In the genomic region with DNA sequence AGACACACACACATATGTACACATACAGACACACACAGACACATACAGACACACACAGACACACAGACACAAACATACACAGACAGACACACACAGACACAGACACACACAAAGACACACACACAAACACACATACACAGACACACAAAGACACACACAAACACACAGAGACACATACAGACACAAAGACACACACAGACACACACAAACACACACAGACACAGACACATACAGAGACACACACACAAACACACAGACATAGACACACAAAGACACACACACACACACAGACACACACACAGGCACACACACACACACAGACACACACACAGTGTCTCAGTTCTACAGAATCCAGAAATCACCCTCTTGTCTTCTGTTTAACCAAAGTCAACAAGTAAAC, we compare ENCODE assay signal across 1 cellular context.
TF ChIP-seq lines count a peak whose summit lies in the region.

No MANE protein-coding gene starts in this region.

TF ChIP-seq in H1, 55 proteins besides CTCF, POLR2A, EP300 and RAD21:
- TF ChIP-seq, protein P1, sequence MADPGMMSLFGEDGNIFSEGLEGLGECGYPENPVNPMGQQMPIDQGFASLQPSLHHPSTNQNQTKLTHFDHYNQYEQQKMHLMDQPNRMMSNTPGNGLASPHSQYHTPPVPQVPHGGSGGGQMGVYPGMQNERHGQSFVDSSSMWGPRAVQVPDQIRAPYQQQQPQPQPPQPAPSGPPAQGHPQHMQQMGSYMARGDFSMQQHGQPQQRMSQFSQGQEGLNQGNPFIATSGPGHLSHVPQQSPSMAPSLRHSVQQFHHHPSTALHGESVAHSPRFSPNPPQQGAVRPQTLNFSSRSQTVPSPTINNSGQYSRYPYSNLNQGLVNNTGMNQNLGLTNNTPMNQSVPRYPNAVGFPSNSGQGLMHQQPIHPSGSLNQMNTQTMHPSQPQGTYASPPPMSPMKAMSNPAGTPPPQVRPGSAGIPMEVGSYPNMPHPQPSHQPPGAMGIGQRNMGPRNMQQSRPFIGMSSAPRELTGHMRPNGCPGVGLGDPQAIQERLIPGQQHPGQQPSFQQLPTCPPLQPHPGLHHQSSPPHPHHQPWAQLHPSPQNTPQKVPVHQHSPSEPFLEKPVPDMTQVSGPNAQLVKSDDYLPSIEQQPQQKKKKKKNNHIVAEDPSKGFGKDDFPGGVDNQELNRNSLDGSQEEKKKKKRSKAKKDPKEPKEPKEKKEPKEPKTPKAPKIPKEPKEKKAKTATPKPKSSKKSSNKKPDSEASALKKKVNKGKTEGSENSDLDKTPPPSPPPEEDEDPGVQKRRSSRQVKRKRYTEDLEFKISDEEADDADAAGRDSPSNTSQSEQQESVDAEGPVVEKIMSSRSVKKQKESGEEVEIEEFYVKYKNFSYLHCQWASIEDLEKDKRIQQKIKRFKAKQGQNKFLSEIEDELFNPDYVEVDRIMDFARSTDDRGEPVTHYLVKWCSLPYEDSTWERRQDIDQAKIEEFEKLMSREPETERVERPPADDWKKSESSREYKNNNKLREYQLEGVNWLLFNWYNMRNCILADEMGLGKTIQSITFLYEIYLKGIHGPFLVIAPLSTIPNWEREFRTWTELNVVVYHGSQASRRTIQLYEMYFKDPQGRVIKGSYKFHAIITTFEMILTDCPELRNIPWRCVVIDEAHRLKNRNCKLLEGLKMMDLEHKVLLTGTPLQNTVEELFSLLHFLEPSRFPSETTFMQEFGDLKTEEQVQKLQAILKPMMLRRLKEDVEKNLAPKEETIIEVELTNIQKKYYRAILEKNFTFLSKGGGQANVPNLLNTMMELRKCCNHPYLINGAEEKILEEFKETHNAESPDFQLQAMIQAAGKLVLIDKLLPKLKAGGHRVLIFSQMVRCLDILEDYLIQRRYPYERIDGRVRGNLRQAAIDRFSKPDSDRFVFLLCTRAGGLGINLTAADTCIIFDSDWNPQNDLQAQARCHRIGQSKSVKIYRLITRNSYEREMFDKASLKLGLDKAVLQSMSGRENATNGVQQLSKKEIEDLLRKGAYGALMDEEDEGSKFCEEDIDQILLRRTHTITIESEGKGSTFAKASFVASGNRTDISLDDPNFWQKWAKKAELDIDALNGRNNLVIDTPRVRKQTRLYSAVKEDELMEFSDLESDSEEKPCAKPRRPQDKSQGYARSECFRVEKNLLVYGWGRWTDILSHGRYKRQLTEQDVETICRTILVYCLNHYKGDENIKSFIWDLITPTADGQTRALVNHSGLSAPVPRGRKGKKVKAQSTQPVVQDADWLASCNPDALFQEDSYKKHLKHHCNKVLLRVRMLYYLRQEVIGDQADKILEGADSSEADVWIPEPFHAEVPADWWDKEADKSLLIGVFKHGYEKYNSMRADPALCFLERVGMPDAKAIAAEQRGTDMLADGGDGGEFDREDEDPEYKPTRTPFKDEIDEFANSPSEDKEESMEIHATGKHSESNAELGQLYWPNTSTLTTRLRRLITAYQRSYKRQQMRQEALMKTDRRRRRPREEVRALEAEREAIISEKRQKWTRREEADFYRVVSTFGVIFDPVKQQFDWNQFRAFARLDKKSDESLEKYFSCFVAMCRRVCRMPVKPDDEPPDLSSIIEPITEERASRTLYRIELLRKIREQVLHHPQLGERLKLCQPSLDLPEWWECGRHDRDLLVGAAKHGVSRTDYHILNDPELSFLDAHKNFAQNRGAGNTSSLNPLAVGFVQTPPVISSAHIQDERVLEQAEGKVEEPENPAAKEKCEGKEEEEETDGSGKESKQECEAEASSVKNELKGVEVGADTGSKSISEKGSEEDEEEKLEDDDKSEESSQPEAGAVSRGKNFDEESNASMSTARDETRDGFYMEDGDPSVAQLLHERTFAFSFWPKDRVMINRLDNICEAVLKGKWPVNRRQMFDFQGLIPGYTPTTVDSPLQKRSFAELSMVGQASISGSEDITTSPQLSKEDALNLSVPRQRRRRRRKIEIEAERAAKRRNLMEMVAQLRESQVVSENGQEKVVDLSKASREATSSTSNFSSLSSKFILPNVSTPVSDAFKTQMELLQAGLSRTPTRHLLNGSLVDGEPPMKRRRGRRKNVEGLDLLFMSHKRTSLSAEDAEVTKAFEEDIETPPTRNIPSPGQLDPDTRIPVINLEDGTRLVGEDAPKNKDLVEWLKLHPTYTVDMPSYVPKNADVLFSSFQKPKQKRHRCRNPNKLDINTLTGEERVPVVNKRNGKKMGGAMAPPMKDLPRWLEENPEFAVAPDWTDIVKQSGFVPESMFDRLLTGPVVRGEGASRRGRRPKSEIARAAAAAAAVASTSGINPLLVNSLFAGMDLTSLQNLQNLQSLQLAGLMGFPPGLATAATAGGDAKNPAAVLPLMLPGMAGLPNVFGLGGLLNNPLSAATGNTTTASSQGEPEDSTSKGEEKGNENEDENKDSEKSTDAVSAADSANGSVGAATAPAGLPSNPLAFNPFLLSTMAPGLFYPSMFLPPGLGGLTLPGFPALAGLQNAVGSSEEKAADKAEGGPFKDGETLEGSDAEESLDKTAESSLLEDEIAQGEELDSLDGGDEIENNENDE (IDR thresholded peaks at IDR 0.05; ENCODE audit: insufficient replicate concordance, low read length): no peak
- TF ChIP-seq GABPA (IDR thresholded peaks at IDR 0.05; ENCODE audit: borderline replicate concordance, insufficient read depth, low read length): no peak
- TF ChIP-seq TCF12 (IDR thresholded peaks at IDR 0.05; ENCODE audit: low read depth, low read length): no peak
- TF ChIP-seq GTF2F1 (IDR thresholded peaks at IDR 0.05; ENCODE audit: borderline replicate concordance, low read depth, low read length): no peak
- TF ChIP-seq RFX5 (IDR thresholded peaks at IDR 0.05; ENCODE audit: borderline replicate concordance, low read depth, low read length): no peak
- no peak for TF ChIP-seq POLR2AphosphoS5 (IDR thresholded peaks at IDR 0.05; ENCODE audit: low read depth, low read length)
- TF ChIP-seq, protein P2, sequence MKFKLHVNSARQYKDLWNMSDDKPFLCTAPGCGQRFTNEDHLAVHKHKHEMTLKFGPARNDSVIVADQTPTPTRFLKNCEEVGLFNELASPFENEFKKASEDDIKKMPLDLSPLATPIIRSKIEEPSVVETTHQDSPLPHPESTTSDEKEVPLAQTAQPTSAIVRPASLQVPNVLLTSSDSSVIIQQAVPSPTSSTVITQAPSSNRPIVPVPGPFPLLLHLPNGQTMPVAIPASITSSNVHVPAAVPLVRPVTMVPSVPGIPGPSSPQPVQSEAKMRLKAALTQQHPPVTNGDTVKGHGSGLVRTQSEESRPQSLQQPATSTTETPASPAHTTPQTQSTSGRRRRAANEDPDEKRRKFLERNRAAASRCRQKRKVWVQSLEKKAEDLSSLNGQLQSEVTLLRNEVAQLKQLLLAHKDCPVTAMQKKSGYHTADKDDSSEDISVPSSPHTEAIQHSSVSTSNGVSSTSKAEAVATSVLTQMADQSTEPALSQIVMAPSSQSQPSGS (IDR thresholded peaks at IDR 0.05; ENCODE audit: low read length): no peak
- TF ChIP-seq KDM4A (IDR thresholded peaks at IDR 0.05; ENCODE audit: low read depth, low read length, severe bottlenecking): no peak
- TF ChIP-seq JUN (IDR thresholded peaks at IDR 0.05; ENCODE audit: low read depth, low read length): no peak
